Comparison of ENCODE assay signal across 31 cellular contexts in the genomic region with DNA sequence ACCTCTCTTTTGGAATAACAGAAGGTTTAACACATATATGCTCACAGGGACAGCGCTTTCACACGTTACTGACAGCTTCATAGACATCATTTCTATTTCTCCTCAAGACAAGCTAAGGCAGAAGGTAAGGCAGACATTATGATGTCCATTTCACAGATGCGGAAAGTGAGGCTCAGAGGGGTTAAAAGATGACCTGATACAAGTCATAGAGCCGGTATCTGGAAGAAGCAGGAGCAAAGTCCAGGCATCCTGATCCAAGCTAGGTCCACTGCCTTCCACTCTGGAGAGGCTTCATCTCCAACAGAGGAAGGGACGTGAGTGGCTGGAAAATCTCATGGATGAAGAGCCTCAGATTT.
"Had no signal": no experiment of that assay in that cellular context is flagged by ENCODE, and none has a peak within 500 bp of the region (broad histone marks: within the 10 kb centered on the region; RNA-seq: fewer than 3 reads in every experiment).

No MANE protein-coding gene starts in this region.

- DNase-seq: cerebellar nuclear complex; dermis blood vessel endothelial cell; effector memory CD4-positive, alpha-beta T cell; foreskin melanocyte; glutamatergic neuron; heart right ventricle; hippocampal formation; left cardiac atrium; left lung; mesenchymal stem cell; mucosa of descending colon; naive B cell; right cardiac atrium; stimulated activated CD4-positive, alpha-beta T cell treated with anti-CD3 and anti-CD28 coated beads, Interleukin-12 subunit alpha, Interleukin-12 subunit beta, amount 100 ng/mL, for 4 hours; stimulated activated CD4-positive, alpha-beta T cell treated with anti-CD3 and anti-CD28 coated beads, Interleukin-1b, Interleukin-23, amount 100 ng/mL, for 48 hours; stimulated activated CD4-positive, alpha-beta T cell treated with anti-CD3 and anti-CD28 coated beads, Interleukin-4, amount 100 ng/mL, for 1 hour; stimulated activated CD8-positive, alpha-beta memory T cell treated with anti-CD3 and anti-CD28 coated beads, Interleukin-4, amount 100 ng/mL, for 48 hours; stimulated activated naive CD4-positive, alpha-beta T cell; stimulated activated naive CD8-positive, alpha-beta T cell treated with anti-CD3 and anti-CD28 coated beads, Interleukin-15, amount 100 ng/mL, for 72 hours; thyroid gland had no signal

- H3K9ac ChIP-seq: neural progenitor cell had no signal

- ATAC-seq: left lung; mucosa of descending colon; natural killer cell treated with Interleukin-12 subunit alpha and Interleukin-12 subunit beta and Interleukin-15 and Interleukin-18, amount 100 ng/mL, for 72 hours; stimulated activated naive CD8-positive, alpha-beta T cell treated with anti-CD3 and anti-CD28 coated beads, Interleukin-15, amount 100 ng/mL, for 72 hours had no signal

- H3K36me3 Mint-ChIP-seq: natural killer cell treated with Interleukin-12 subunit alpha and Interleukin-12 subunit beta and Interleukin-15 and Interleukin-18, amount 100 ng/mL, for 72 hours; neural progenitor cell had no signal

- H3K4me1 ChIP-seq: neural progenitor cell, prostate gland, suprapubic skin had no signal

- H3K4me3 Mint-ChIP-seq: mesothelial cell of epicardium; naive B cell; natural killer cell treated with Interleukin-12 subunit alpha and Interleukin-12 subunit beta and Interleukin-15 and Interleukin-18, amount 100 ng/mL, for 72 hours; neural progenitor cell; stimulated activated naive CD8-positive, alpha-beta T cell treated with anti-CD3 and anti-CD28 coated beads, Interleukin-15, amount 100 ng/mL, for 72 hours; type B pancreatic cell had no signal

- H3K27me3 ChIP-seq: esophagus muscularis mucosa, heart right ventricle, left lung, neural progenitor cell, suprapubic skin, thyroid gland had no signal

- FAIRE-seq: colon, endothelial cell of umbilical vein, islet of Langerhans had no signal

- H3K27me3 Mint-ChIP-seq: naive B cell; natural killer cell treated with Interleukin-12 subunit alpha and Interleukin-12 subunit beta and Interleukin-15 and Interleukin-18, amount 100 ng/mL, for 72 hours; stimulated activated naive CD8-positive, alpha-beta T cell treated with anti-CD3 and anti-CD28 coated beads, Interleukin-15, amount 100 ng/mL, for 72 hours; type B pancreatic cell had no signal

- H3K4me2 ChIP-seq: neural progenitor cell, smooth muscle cell had no signal

- H3K27ac Mint-ChIP-seq: mesothelial cell of epicardium; natural killer cell treated with Interleukin-12 subunit alpha and Interleukin-12 subunit beta and Interleukin-15 and Interleukin-18, amount 100 ng/mL, for 72 hours; neural progenitor cell; stimulated activated naive CD8-positive, alpha-beta T cell treated with anti-CD3 and anti-CD28 coated beads, Interleukin-15, amount 100 ng/mL, for 72 hours; type B pancreatic cell had no signal

- H2AFZ ChIP-seq: neural progenitor cell had no signal

- H3K27ac ChIP-seq: esophagus muscularis mucosa, heart right ventricle, left lung, neural progenitor cell, prostate gland, suprapubic skin, thyroid gland had no signal

- H3K9me3 ChIP-seq: esophagus muscularis mucosa, mucosa of descending colon, prostate gland, suprapubic skin, thyroid gland had no signal

- H3K4me1 Mint-ChIP-seq: naive B cell had no signal

- H3K36me3 ChIP-seq: esophagus muscularis mucosa, heart right ventricle, left lung, neural progenitor cell, prostate gland, suprapubic skin, thyroid gland had no signal

- H3K4me3 ChIP-seq: esophagus muscularis mucosa, heart right ventricle, left lung, mucosa of descending colon, neural progenitor cell, prostate gland, smooth muscle cell, suprapubic skin, thyroid gland had no signal

- H3K9me3 Mint-ChIP-seq: natural killer cell treated with Interleukin-12 subunit alpha and Interleukin-12 subunit beta and Interleukin-15 and Interleukin-18, amount 100 ng/mL, for 72 hours had no signal
